In genomic region chr6:112576421-112576820, GRCh38 we compare ENCODE assay signal across 26 cellular contexts.
"Had no signal": no experiment of that assay in that cellular context is flagged by ENCODE, and none has a peak within 500 bp of the region (broad histone marks: within the 10 kb centered on the region; RNA-seq: fewer than 3 reads in every experiment).

No MANE protein-coding gene starts in this region.

- H3K9me3 ChIP-seq: adrenal gland, colonic mucosa, tibial nerve, vagina had no signal

- H3K9me3 Mint-ChIP-seq: activated B cell treated with CpG ODN at 0.5 μM for 24 hours; activated naive CD4-positive, alpha-beta T cell treated with anti-CD3 and anti-CD28 coated beads, Interleukin-2, amount 50 U/mL, for 24 hours had no signal

- DNase-seq: activated B cell treated with CpG ODN at 0.5 μM for 24 hours; activated CD4-positive, alpha-beta T cell treated with anti-CD3 and anti-CD28 coated beads for 48 hours; activated CD8-positive, alpha-beta memory T cell treated with anti-CD3 and anti-CD28 coated beads, Interleukin-2, amount 50 U/mL, for 4 hours; activated CD8-positive, alpha-beta T cell treated with anti-CD3 and anti-CD28 coated beads, Interleukin-2, amount 10 ng/mL, durations not matched to agents 7 days and 5 days; activated effector memory CD4-positive, alpha-beta T cell treated with anti-CD3 and anti-CD28 coated beads, Interleukin-2, amount 50 U/mL, for 16 hours; activated T-cell treated with anti-CD3 and anti-CD28 coated beads, Interleukin-2, amount 50 U/mL, for 48 hours; adrenal gland; central memory CD4-positive, alpha-beta T cell; colonic mucosa; hypothalamus; kidney glomerular epithelial cell; mesenchymal stem cell; natural killer cell; nucleus accumbens; right cardiac atrium; small intestine; stimulated activated CD4-positive, alpha-beta T cell treated with anti-CD3 and anti-CD28 coated beads, Interleukin-4, amount 100 ng/mL, for 4 hours; stimulated activated CD8-positive, alpha-beta memory T cell treated with anti-CD3 and anti-CD28 coated beads, Interleukin-4, amount 100 ng/mL, for 48 hours; stimulated activated naive CD4-positive, alpha-beta T cell treated with Interleukin-2 at 50 U/mL for 16 hours; substantia nigra; T-helper 9 cell had no signal

- H3K4me1 ChIP-seq: adrenal gland, colonic mucosa had no signal

- H3K27me3 ChIP-seq: adrenal gland, colonic mucosa, tibial nerve, vagina had no signal

- H3K27ac ChIP-seq: adrenal gland, colonic mucosa, tibial nerve, vagina had no signal

- H3K4me3 Mint-ChIP-seq: activated B cell treated with CpG ODN at 0.5 μM for 24 hours; activated CD8-positive, alpha-beta T cell treated with anti-CD3 and anti-CD28 coated beads, Interleukin-2, amount 10 ng/mL, durations not matched to agents 7 days and 5 days; activated naive CD4-positive, alpha-beta T cell treated with anti-CD3 and anti-CD28 coated beads, Interleukin-2, amount 50 U/mL, for 24 hours; brain; natural killer cell had no signal

- H3K27ac Mint-ChIP-seq: activated B cell treated with CpG ODN at 0.5 μM for 24 hours; activated CD8-positive, alpha-beta T cell treated with anti-CD3 and anti-CD28 coated beads, Interleukin-2, amount 10 ng/mL, durations not matched to agents 7 days and 5 days; activated naive CD4-positive, alpha-beta T cell treated with anti-CD3 and anti-CD28 coated beads, Interleukin-2, amount 50 U/mL, for 24 hours; natural killer cell had no signal

- H3K4me1 Mint-ChIP-seq: activated B cell treated with CpG ODN at 0.5 μM for 24 hours; activated naive CD4-positive, alpha-beta T cell treated with anti-CD3 and anti-CD28 coated beads, Interleukin-2, amount 50 U/mL, for 24 hours; natural killer cell had no signal

- H3K36me3 Mint-ChIP-seq: activated naive CD4-positive, alpha-beta T cell treated with anti-CD3 and anti-CD28 coated beads, Interleukin-2, amount 50 U/mL, for 24 hours; brain; natural killer cell had no signal

- ATAC-seq: activated CD8-positive, alpha-beta T cell treated with anti-CD3 and anti-CD28 coated beads, Interleukin-2, amount 10 ng/mL, durations not matched to agents 7 days and 5 days; esophagus mucosa; natural killer cell; right cardiac atrium had no signal

- H3K4me3 ChIP-seq: adrenal gland, colonic mucosa, tibial nerve, vagina had no signal

- H3K36me3 ChIP-seq: adrenal gland, colonic mucosa, tibial nerve, vagina had no signal

- H3K27me3 Mint-ChIP-seq: activated B cell treated with CpG ODN at 0.5 μM for 24 hours; activated naive CD4-positive, alpha-beta T cell treated with anti-CD3 and anti-CD28 coated beads, Interleukin-2, amount 50 U/mL, for 24 hours had no signal
